Comparison of ENCODE assay signal across 22 cellular contexts in genomic region chr10:43622022-43622421, GRCh38. TPM values are rescaled to one million over a fixed set of nuclear protein-coding genes. Genes with fewer than 3 reads are reported as not detected.
A peak's percentile ranks its signal among the peaks of the same experiment; 100 is the strongest.
DNase-seq lines count a peak whose midpoint lies in the region; ATAC-seq, FAIRE-seq and TF ChIP-seq lines count a peak whose summit lies in the region.
"Had no signal": no experiment of that assay in that cellular context is flagged by ENCODE, and none has a peak within 500 bp of the region (broad histone marks: within the 10 kb centered on the region; RNA-seq: fewer than 3 reads in every experiment).

No MANE protein-coding gene starts in this region.

- ATAC-seq in naive thymus-derived CD4-positive, alpha-beta T cell = no peak
- ATAC-seq in pancreas = no peak
- ATAC-seq: GM12878, HCT116, Panc1, Right ventricle myocardium inferior had no signal

- no peak for TF ChIP-seq POLR2A in thyroid gland (IDR thresholded peaks at IDR 0.05)

- peaks cover 19% of the 10 kb centered on the region for H3K4me1 ChIP-seq in Loucy (ENCODE audit: insufficient read depth, low read length, poor library complexity, severe bottlenecking)
- no peaks in the 10 kb centered on the region for H3K4me1 ChIP-seq in naive thymus-derived CD4-positive, alpha-beta T cell (ENCODE audit: control insufficient read depth in 2 of 2, insufficient read depth in 2 of 2, low read length in 2 of 2)
- no peaks in the 10 kb centered on the region for H3K4me1 ChIP-seq in thyroid gland
- no peaks in the 10 kb centered on the region for H3K4me1 ChIP-seq in pancreas

- no peaks in the 10 kb centered on the region for H3K79me2 ChIP-seq in Loucy (ENCODE audit: insufficient read depth, low read length)

- H3K4me1 Mint-ChIP-seq in naive thymus-derived CD4-positive, alpha-beta T cell = peaks cover 0 to 28% (median 18%) of the 10 kb centered on the region in 7 donors

- H3K9me3 ChIP-seq in Loucy (ENCODE audit: insufficient read depth, low read depth, low read length) (peaks cover 13% of the 10 kb centered on the region; the same call in 1 of the 2 replicates), WERI-Rb-1 (ENCODE audit: severe bottlenecking) (peaks cover 9% of the 10 kb centered on the region), thyroid gland (no peaks in the 10 kb centered on the region), pancreas (peaks cover 0 to 3% (median 0%) of the 10 kb centered on the region in 4 donors)
- peaks cover 0 to 15% (median under 1%) of the 10 kb centered on the region in 3 experiments for H3K9me3 ChIP-seq in naive thymus-derived CD4-positive, alpha-beta T cell (ENCODE audit: control insufficient read depth in 2 of 3, low read length in 3 of 3)

- no peak overlapping the region for H3K9ac ChIP-seq in Loucy (ENCODE audit: low read depth, low read length, poor library complexity, severe bottlenecking)

- peaks cover 0 to 59% (median 23%) of the 10 kb centered on the region in 11 donors for H3K9me3 Mint-ChIP-seq in naive thymus-derived CD4-positive, alpha-beta T cell

- peaks cover 0 to 22% (median 19%) of the 10 kb centered on the region in 5 donors for H3K36me3 Mint-ChIP-seq in naive thymus-derived CD4-positive, alpha-beta T cell

- FAIRE-seq in pancreas (lab: Jason Lieb, UNC) = no peak
- FAIRE-seq: GM12878, HTR-8/SVneo had no signal

- no peaks in the 10 kb centered on the region for H3F3A ChIP-seq in Loucy (ENCODE audit: low read depth)

- H4K20me1 ChIP-seq in Loucy (ENCODE audit: insufficient read depth, low read length, poor library complexity, severe bottlenecking) = no peaks in the 10 kb centered on the region

- H3K4me2 ChIP-seq in Loucy (ENCODE audit: low read depth, low read length, poor library complexity, severe bottlenecking) = peak overlapping the region; percentile 84

- TF ChIP-seq CTCF in Loucy (conservative IDR thresholded peaks at IDR 0.05; ENCODE audit: low read length) = no peak
- no peak for TF ChIP-seq CTCF in WERI-Rb-1 (IDR thresholded peaks at IDR 0.05; ENCODE audit: low read depth, low read length)
- TF ChIP-seq CTCF in thyroid gland (IDR thresholded peaks at IDR 0.05) = no peak
- no peak for TF ChIP-seq CTCF in GM20000 (IDR thresholded peaks at IDR 0.05; ENCODE audit: extremely low read depth, missing control alignments)
- TF ChIP-seq CTCF in pancreas (IDR thresholded peaks at IDR 0.05) = no peak

- H3K27ac ChIP-seq in WERI-Rb-1 (no peak overlapping the region), thyroid gland (no peak overlapping the region), pancreas (no peak overlapping the region)
- H3K27ac ChIP-seq in naive thymus-derived CD4-positive, alpha-beta T cell (ENCODE audit: low read depth, low read length) = no peak overlapping the region
- H3K27ac ChIP-seq: C4-2B had no signal

- no peaks in the 10 kb centered on the region for H3K36me3 ChIP-seq in Loucy (ENCODE audit: insufficient read depth, low read length)
- H3K36me3 ChIP-seq in WERI-Rb-1 = no peaks in the 10 kb centered on the region
- no peaks in the 10 kb centered on the region for H3K36me3 ChIP-seq in naive thymus-derived CD4-positive, alpha-beta T cell (ENCODE audit: control insufficient read depth in 2 of 3, insufficient read depth in 3 of 3, low read length in 3 of 3)
- no peaks in the 10 kb centered on the region for H3K36me3 ChIP-seq in thyroid gland
- peaks cover 0 to 2% (median 2%) of the 10 kb centered on the region in 3 donors for H3K36me3 ChIP-seq in pancreas

- POLR2A ChIA-PET in naive thymus-derived CD4-positive, alpha-beta T cell (lab: Charles Lee) = interaction anchor here (1.2 kb wide), 2 partner anchors 16 to 27 kb away, joined by 3 to 4 read pairs; partner anchors contain the start of genes ZNF32 and ZNF485

- H3K27ac Mint-ChIP-seq in naive thymus-derived CD4-positive, alpha-beta T cell = peak overlapping the region in 2 of 9 donors; percentile 9 to 87
- H3K27ac Mint-ChIP-seq: T-helper 1 cell treated with Interleukin-12 subunit alpha and Interleukin-12 subunit beta and Interleukin-4 antibody, amounts not matched to agents 30 μg/mL and 1 μg/mL, for 36 hours had no signal

- intact Hi-C loops in naive thymus-derived CD4-positive, alpha-beta T cell (cut with micrococcal nuclease) = no loop called here
- intact Hi-C loops in thyroid gland (cut with DNase I) = no loop called here
- intact Hi-C loops in pancreas (cut with DNase I) = no loop called here

- H3K9me2 ChIP-seq in Loucy (replicated peaks; ENCODE audit: low read depth, low read length) = no peaks in the 10 kb centered on the region

- DNase-seq in NCI-H1092 (lab: John Stamatoyannopoulos, UW) = peak; percentile 0
- DNase-seq in NCI-H1092 treated with DMSO at 0.1 percent for 48 hours (lab: John Stamatoyannopoulos, UW) = no peak
- DNase-seq in WERI-Rb-1 = peak; percentile 20
- no peak for DNase-seq in naive thymus-derived CD4-positive, alpha-beta T cell
- no peak for DNase-seq in thyroid gland
- no peak for DNase-seq in GM20000 (ENCODE audit: low spot score)
- DNase-seq in pancreas = no peak
- DNase-seq: 8988T, DMS79 treated with DMSO at 0.1 percent for 48 hours, GOT3, KG1, NCI-H187 treated with DMSO at 0.1 percent for 48 hours, NCI-H510A, NCI-H748 treated with DMSO at 0.1 percent for 48 hours had no signal

- peak overlapping the region in 8 of 10 donors; percentile 16 to 95 (median 78) for H3K4me3 Mint-ChIP-seq in naive thymus-derived CD4-positive, alpha-beta T cell
- H3K4me3 Mint-ChIP-seq: T-helper 1 cell treated with Interleukin-12 subunit alpha and Interleukin-12 subunit beta and Interleukin-4 antibody, amounts not matched to agents 30 μg/mL and 1 μg/mL, for 36 hours had no signal

- 67 to 73% methylated on average over 2 of the region's 2 CpGs for WGBS in thyroid gland, 2 donors
- WGBS in pancreas, 2 donors = 70 to 75% methylated on average over 2 of the region's 2 CpGs

- no peaks in the 10 kb centered on the region for H3K27me3 ChIP-seq in Loucy (ENCODE audit: insufficient read depth, low read length, poor library complexity, severe bottlenecking)
- no peaks in the 10 kb centered on the region for H3K27me3 ChIP-seq in WERI-Rb-1 (ENCODE audit: insufficient read depth, low read depth, severe bottlenecking)
- H3K27me3 ChIP-seq in naive thymus-derived CD4-positive, alpha-beta T cell (ENCODE audit: control insufficient read depth in 2 of 2, insufficient read depth in 2 of 2, low read length in 2 of 2) = no peaks in the 10 kb centered on the region
- no peaks in the 10 kb centered on the region for H3K27me3 ChIP-seq in thyroid gland
- no peaks in the 10 kb centered on the region for H3K27me3 ChIP-seq in pancreas

- CTCF ChIA-PET in naive thymus-derived CD4-positive, alpha-beta T cell (lab: Charles Lee) = interaction anchor here (0.6 to 0.8 kb wide), 2 partner anchors 24 to 51 kb away, joined by 4 read pairs; no protein-coding TSS in a partner anchor

- H2AFZ ChIP-seq in Loucy (ENCODE audit: low read length) = no peak overlapping the region

- no peaks in the 10 kb centered on the region for H3K27me3 Mint-ChIP-seq in naive thymus-derived CD4-positive, alpha-beta T cell

- H3K4me3 ChIP-seq in Loucy (ENCODE audit: low read length, poor library complexity, severe bottlenecking) = peak overlapping the region; percentile 70
- no peak overlapping the region for H3K4me3 ChIP-seq in WERI-Rb-1 (ENCODE audit: low read depth, low read length)
- H3K4me3 ChIP-seq in naive thymus-derived CD4-positive, alpha-beta T cell (ENCODE audit: low read length) = no peak overlapping the region
- no peak overlapping the region for H3K4me3 ChIP-seq in thyroid gland (replicated peaks in 1 of 3)
- H3K4me3 ChIP-seq in pancreas = no peak overlapping the region
- H3K4me3 ChIP-seq: GM12878 had no signal

RNA-seq across cellular contexts. Expression of gene ZNF485, which starts 15.8 kb away (rescaled TPM):
- total RNA-seq in naive thymus-derived CD4-positive, alpha-beta T cell = 10 to 100 TPM in 2 of 5 experiments, 1 to 10 TPM in 3; 2.9 to 13.1 (median 5.3) TPM
- 1 to 10 TPM; 6.0 to 7.4 TPM for polyA plus RNA-seq in naive thymus-derived CD4-positive, alpha-beta T cell
- total RNA-seq in thyroid gland (1 to 10 TPM; 1.5 to 3.3 (median 2.2) TPM), pancreas (1 to 10 TPM; 3.5 to 5.7 (median 4.3) TPM)
- polyA plus RNA-seq in pancreas = 1 to 10 TPM; 2.8 to 3.3 TPM

RNA-seq across cellular contexts. Expression of gene ZNF32, which starts 26.7 kb away (rescaled TPM):
- total RNA-seq in naive thymus-derived CD4-positive, alpha-beta T cell = 10 to 100 TPM; 19.3 to 47.0 (median 22.7) TPM
- polyA plus RNA-seq in naive thymus-derived CD4-positive, alpha-beta T cell = 10 to 100 TPM; 92.2 to 98.8 TPM
- total RNA-seq in thyroid gland = 10 to 100 TPM; 28.9 to 63.3 (median 48.4) TPM
- total RNA-seq in pancreas = 10 to 100 TPM; 14.8 to 24.5 (median 19.5) TPM
- 10 to 100 TPM; 46.1 to 56.3 TPM for polyA plus RNA-seq in pancreas

RNA-seq across cellular contexts. Expression of gene ZNF239, which starts 47.6 kb away (rescaled TPM):
- total RNA-seq in naive thymus-derived CD4-positive, alpha-beta T cell = 1 to 10 TPM; 1.7 to 8.5 (median 2.3) TPM
- polyA plus RNA-seq in naive thymus-derived CD4-positive, alpha-beta T cell = 1 to 10 TPM; 2.0 to 4.7 TPM
- total RNA-seq in thyroid gland (1 to 10 TPM; 4.8 to 8.7 (median 6.6) TPM), pancreas (1 to 10 TPM; 1.2 to 3.5 (median 2.4) TPM)
- 1 to 10 TPM; 4.8 to 5.1 TPM for polyA plus RNA-seq in pancreas

Comparison
In these comparisons a context has a peak if more than half of its experiments do, and no peak if none do; other contexts are left out.
1. DNase-seq: peak in NCI-H1092 (single experiment) and WERI-Rb-1 (single experiment); none in NCI-H1092 treated with DMSO at 0.1 percent for 48 hours (single experiment), naive thymus-derived CD4-positive, alpha-beta T cell (0 of 9), thyroid gland (0 of 2), GM20000 (single experiment) and pancreas (0 of 6).